ENCODE assay signal across 8 cellular contexts in genomic region chr2:128472789-128473174, GRCh38.
DNase-seq lines count a peak whose midpoint lies in the region; ATAC-seq and TF ChIP-seq lines count a peak whose summit lies in the region.

No MANE protein-coding gene starts in this region.

- H3K27me3 ChIP-seq in endodermal cell (ENCODE audit: control insufficient read depth, insufficient read depth, low read length, poor library complexity, severe bottlenecking) = no peaks in the 10 kb centered on the region

- no peak overlapping the region for H3K4me3 Mint-ChIP-seq in endodermal cell
- H3K4me3 Mint-ChIP-seq in stimulated activated memory B cell treated with anti-CD40 and anti-IgM and Interleukin-4, amounts not matched to agents 10 μg/mL and 1 μg/mL and 100 μg/mL, for 72 hours = no peak overlapping the region

- no peaks in the 10 kb centered on the region for H3K36me3 ChIP-seq in endodermal cell (ENCODE audit: control insufficient read depth, insufficient read depth, low read length)

- peaks cover 42% of the 10 kb centered on the region for H3K9me3 Mint-ChIP-seq in endodermal cell
- H3K9me3 Mint-ChIP-seq in stimulated activated memory B cell treated with anti-CD40 and anti-IgM and Interleukin-4, amounts not matched to agents 10 μg/mL and 1 μg/mL and 100 μg/mL, for 72 hours = peaks cover 9% of the 10 kb centered on the region

- H3K36me3 Mint-ChIP-seq in endodermal cell (ENCODE audit: low read depth) = peaks cover 11% of the 10 kb centered on the region
- H3K36me3 Mint-ChIP-seq in stimulated activated memory B cell treated with anti-CD40 and anti-IgM and Interleukin-4, amounts not matched to agents 10 μg/mL and 1 μg/mL and 100 μg/mL, for 72 hours = peaks cover 9% of the 10 kb centered on the region

- H3K27ac Mint-ChIP-seq in endodermal cell = no peak overlapping the region
- H3K27ac Mint-ChIP-seq in stimulated activated memory B cell treated with anti-CD40 and anti-IgM and Interleukin-4, amounts not matched to agents 10 μg/mL and 1 μg/mL and 100 μg/mL, for 72 hours = peak overlapping the region; percentile 53

- H3K4me3 ChIP-seq in endodermal cell (ENCODE audit: low read length) = no peak overlapping the region

- WGBS in endodermal cell (ENCODE audit: insufficient coverage in 1 of 2, insufficient read length in 1 of 2), 2 experiments = 85 to 100% methylated on average over 1 to 3 of the region's 5 CpGs

- no peak overlapping the region for H3K27ac ChIP-seq in endodermal cell (ENCODE audit: low read depth, low read length)
- no peak overlapping the region for H3K27ac ChIP-seq in substantia nigra (ENCODE audit: low read depth, low read length, poor library complexity, severe bottlenecking)

- no peak overlapping the region for H3K9ac ChIP-seq in endodermal cell (ENCODE audit: extremely low read depth, low read length, poor library complexity, severe bottlenecking)

- ATAC-seq in GM19397 (IDR thresholded peaks at IDR 0.05; ENCODE audit: unreplicated experiment) (peak; percentile 31), HG03139 (IDR thresholded peaks at IDR 0.05; ENCODE audit: unreplicated experiment) (peak; percentile 21), GM18517 (IDR thresholded peaks at IDR 0.05; ENCODE audit: unreplicated experiment) (no peak), SK-N-SH treated with all-trans-retinoic acid at 6 μM for 48 hours (no peak)
- peak; percentile 77 for ATAC-seq in stimulated activated memory B cell treated with anti-CD40 and anti-IgM and Interleukin-4, amounts not matched to agents 10 μg/mL and 1 μg/mL and 100 μg/mL, for 72 hours

- no peak for TF ChIP-seq CTCF in endodermal cell (conservative IDR thresholded peaks at IDR 0.05)

- no peaks in the 10 kb centered on the region for H3K4me1 ChIP-seq in endodermal cell (ENCODE audit: control insufficient read depth, insufficient read depth, low read length)

- H3K9me3 ChIP-seq in endodermal cell (ENCODE audit: control insufficient read depth, low read length) = peaks cover 29% of the 10 kb centered on the region

- H3K4me1 Mint-ChIP-seq in endodermal cell = no peaks in the 10 kb centered on the region
- peaks cover 21% of the 10 kb centered on the region for H3K4me1 Mint-ChIP-seq in stimulated activated memory B cell treated with anti-CD40 and anti-IgM and Interleukin-4, amounts not matched to agents 10 μg/mL and 1 μg/mL and 100 μg/mL, for 72 hours

- peaks cover 2% of the 10 kb centered on the region for H3K27me3 Mint-ChIP-seq in endodermal cell (ENCODE audit: insufficient read depth)
- peaks cover 55% of the 10 kb centered on the region for H3K27me3 Mint-ChIP-seq in stimulated activated memory B cell treated with anti-CD40 and anti-IgM and Interleukin-4, amounts not matched to agents 10 μg/mL and 1 μg/mL and 100 μg/mL, for 72 hours

- peak; percentile 24 for DNase-seq in endodermal cell
- DNase-seq in substantia nigra (lab: John Stamatoyannopoulos, UW) = no peak
- no peak for DNase-seq in stimulated activated CD4-positive, alpha-beta T cell treated with anti-CD3 and anti-CD28 coated beads, Interleukin-4, amount 100 ng/mL, for 4 hours

TF ChIP-seq in SK-N-SH treated with all-trans-retinoic acid at 6 μM for 48 hours, 23 proteins besides CTCF, POLR2A, EP300 and RAD21:
- no peak for TF ChIP-seq PPARA (CRISPR knock-in tag; IDR thresholded peaks at IDR 0.05; ENCODE audit: borderline replicate concordance)
- no peak for TF ChIP-seq GLIS3 (CRISPR knock-in tag; IDR thresholded peaks at IDR 0.05)
- TF ChIP-seq PATZ1 (CRISPR knock-in tag; IDR thresholded peaks at IDR 0.05; ENCODE audit: borderline replicate concordance) = no peak
- no peak for TF ChIP-seq ISL1 (CRISPR knock-in tag; IDR thresholded peaks at IDR 0.05)
- no peak for TF ChIP-seq CSDC2 (CRISPR knock-in tag; IDR thresholded peaks at IDR 0.05)
- TF ChIP-seq ZFP3 (CRISPR knock-in tag; IDR thresholded peaks at IDR 0.05) = no peak
- no peak for TF ChIP-seq CREB5 (CRISPR knock-in tag; IDR thresholded peaks at IDR 0.05; ENCODE audit: low read depth)
- no peak for TF ChIP-seq OSR1 (CRISPR knock-in tag; IDR thresholded peaks at IDR 0.05)
- TF ChIP-seq ZNF565 (CRISPR knock-in tag; conservative IDR thresholded peaks at IDR 0.05; ENCODE audit: low read depth) = no peak

Comparison
In these comparisons a context has a peak if more than half of its experiments do, and no peak if none do; other contexts are left out.
1. ATAC-seq: peak in GM19397 (single experiment), HG03139 (single experiment) and stimulated activated memory B cell treated with anti-CD40 and anti-IgM and Interleukin-4, amounts not matched to agents 10 μg/mL and 1 μg/mL and 100 μg/mL, for 72 hours (single experiment); none in GM18517 (single experiment) and SK-N-SH treated with all-trans-retinoic acid at 6 μM for 48 hours (single experiment).